13 cellular contexts compared by ENCODE assay signal in genomic region chr2:237874585-237875161, GRCh38. TPM values are rescaled to one million over a fixed set of nuclear protein-coding genes. Genes with fewer than 3 reads are reported as not detected.
A peak's percentile ranks its signal among the peaks of the same experiment; 100 is the strongest.
DNase-seq lines count a peak whose midpoint lies in the region; ATAC-seq and TF ChIP-seq lines count a peak whose summit lies in the region.
"Had no signal": no experiment of that assay in that cellular context is flagged by ENCODE, and none has a peak within 500 bp of the region (broad histone marks: within the 10 kb centered on the region; RNA-seq: fewer than 3 reads in every experiment).

No MANE protein-coding gene starts in this region.

- no peak overlapping the region for H2AFZ ChIP-seq in hepatocyte

- H3K27ac ChIP-seq in hepatocyte (no peak overlapping the region), stomach smooth muscle (ENCODE audit: low read length) (peak overlapping the region; percentile 78), upper lobe of left lung (no peak overlapping the region)

- no peak for TF ChIP-seq POLR2A in upper lobe of left lung (IDR thresholded peaks at IDR 0.05)

- H3K9me3 ChIP-seq in hepatocyte (ENCODE audit: low read depth) (no peaks in the 10 kb centered on the region), stomach smooth muscle (ENCODE audit: control insufficient read depth in 2 of 2, low read length in 2 of 2) (no peaks in the 10 kb centered on the region), upper lobe of left lung (no peaks in the 10 kb centered on the region)
- H3K9me3 ChIP-seq: heart left ventricle had no signal

- CTCF ChIA-PET in activated CD8-positive, alpha-beta T cell treated with anti-CD3 and anti-CD28 coated beads, Interleukin-2, amount 10 ng/mL, durations not matched to agents 7 days and 5 days (lab: Charles Lee), result interaction anchor here (1.2 kb wide), 1 partner anchor 48 kb away, joined by 4 read pairs; no protein-coding TSS in a partner anchor

- peaks cover 4% of the 10 kb centered on the region for H3K4me1 ChIP-seq in hepatocyte (ENCODE audit: insufficient read depth)
- H3K4me1 ChIP-seq in stomach smooth muscle (ENCODE audit: control insufficient read depth, insufficient read depth, low read length), result peaks cover 85% of the 10 kb centered on the region
- H3K4me1 ChIP-seq in upper lobe of left lung, result peaks cover 0 to 7% (median 0%) of the 10 kb centered on the region in 4 donors

- no peaks in the 10 kb centered on the region for H3K36me3 Mint-ChIP-seq in activated CD8-positive, alpha-beta T cell treated with anti-CD3 and anti-CD28 coated beads, Interleukin-2, amount 10 ng/mL, durations not matched to agents 7 days and 5 days (ENCODE audit: low read depth)

- peak; percentile 70 for DNase-seq in HCEC 1CT
- DNase-seq in amniotic epithelial cell (ENCODE audit: low read depth), result peak; percentile 77
- peak; percentile 6 for DNase-seq in hepatocyte (ENCODE audit: low spot score)
- no peak for DNase-seq in upper lobe of left lung
- DNase-seq in activated CD8-positive, alpha-beta T cell treated with anti-CD3 and anti-CD28 coated beads, Interleukin-2, amount 10 ng/mL, durations not matched to agents 7 days and 5 days, result no peak
- DNase-seq in SIG-M5 treated with dmso at 0.1 percent for 504 hours (lab: John Stamatoyannopoulos, UW; ENCODE audit: unreplicated experiment), result no peak
- DNase-seq: anterior cingulate cortex, NCI-H2029, nephron progenitor cell, SHP77 treated with DMSO at 0.1 percent for 48 hours had no signal

- no peak overlapping the region for H3K4me2 ChIP-seq in hepatocyte

- WGBS in hepatocyte (ENCODE audit: low lambda C conversion rate, missing lambda C conversion rate), result 75% methylated on average over 7 of the region's 7 CpGs
- WGBS in upper lobe of left lung, 2 donors, result 78 to 83% methylated on average over 7 of the region's 7 CpGs

- H3K36me3 ChIP-seq in hepatocyte (replicated peaks; ENCODE audit: insufficient read depth, low read depth) (no peaks in the 10 kb centered on the region), stomach smooth muscle (ENCODE audit: control insufficient read depth in 2 of 2, insufficient read depth in 2 of 2, low read length in 2 of 2) (peaks cover 0 to 3% of the 10 kb centered on the region in 2 donors), upper lobe of left lung (no peaks in the 10 kb centered on the region)
- H3K36me3 ChIP-seq: heart left ventricle had no signal

- H3K79me2 ChIP-seq in hepatocyte, result peaks cover 42% of the 10 kb centered on the region

- TF ChIP-seq CTCF in hepatocyte (IDR thresholded peaks at IDR 0.05; ENCODE audit: poor library complexity), result no peak
- no peak for TF ChIP-seq CTCF in upper lobe of left lung (IDR thresholded peaks at IDR 0.05)

- ATAC-seq in upper lobe of left lung (ENCODE audit: low FRiP score in 2 of 2), result no peak
- ATAC-seq in activated CD8-positive, alpha-beta T cell treated with anti-CD3 and anti-CD28 coated beads, Interleukin-2, amount 10 ng/mL, durations not matched to agents 7 days and 5 days, result no peak
- no peak for ATAC-seq in GM18867 (IDR thresholded peaks at IDR 0.05; ENCODE audit: unreplicated experiment)
- ATAC-seq: heart left ventricle had no signal

- H4K20me1 ChIP-seq in hepatocyte (ENCODE audit: insufficient read depth, poor library complexity, severe bottlenecking), result peaks cover 16% of the 10 kb centered on the region

- TF ChIP-seq EP300 in upper lobe of left lung (IDR thresholded peaks at IDR 0.05), result no peak

- POLR2A ChIA-PET in activated CD8-positive, alpha-beta T cell treated with anti-CD3 and anti-CD28 coated beads, Interleukin-2, amount 10 ng/mL, durations not matched to agents 7 days and 5 days (lab: Charles Lee), result no interaction called here

- H3K9ac ChIP-seq in stomach smooth muscle (ENCODE audit: low read length in 2 of 2), result peak overlapping the region in 1 of 2 donors; percentile 53

- peaks cover 5% of the 10 kb centered on the region for H3K27me3 Mint-ChIP-seq in activated CD8-positive, alpha-beta T cell treated with anti-CD3 and anti-CD28 coated beads, Interleukin-2, amount 10 ng/mL, durations not matched to agents 7 days and 5 days (ENCODE audit: low read depth)

- peaks cover 15% of the 10 kb centered on the region for H3K4me1 Mint-ChIP-seq in activated CD8-positive, alpha-beta T cell treated with anti-CD3 and anti-CD28 coated beads, Interleukin-2, amount 10 ng/mL, durations not matched to agents 7 days and 5 days (ENCODE audit: low read depth)

- H3K4me3 Mint-ChIP-seq in activated CD8-positive, alpha-beta T cell treated with anti-CD3 and anti-CD28 coated beads, Interleukin-2, amount 10 ng/mL, durations not matched to agents 7 days and 5 days, result no peak overlapping the region
- H3K4me3 Mint-ChIP-seq: nephron progenitor cell had no signal

- H3K9me3 Mint-ChIP-seq in activated CD8-positive, alpha-beta T cell treated with anti-CD3 and anti-CD28 coated beads, Interleukin-2, amount 10 ng/mL, durations not matched to agents 7 days and 5 days (ENCODE audit: insufficient read depth), result no peaks in the 10 kb centered on the region
- H3K9me3 Mint-ChIP-seq: nephron progenitor cell had no signal

- H3K27ac Mint-ChIP-seq in activated CD8-positive, alpha-beta T cell treated with anti-CD3 and anti-CD28 coated beads, Interleukin-2, amount 10 ng/mL, durations not matched to agents 7 days and 5 days, result no peak overlapping the region
- H3K27ac Mint-ChIP-seq: nephron progenitor cell had no signal

- no peaks in the 10 kb centered on the region for H3K9me2 ChIP-seq in hepatocyte (replicated peaks; ENCODE audit: insufficient read depth)

- H3K4me3 ChIP-seq in hepatocyte (no peak overlapping the region), stomach smooth muscle (ENCODE audit: low read length in 2 of 2) (peak overlapping the region; percentile 22 to 47), upper lobe of left lung (no peak overlapping the region)
- H3K4me3 ChIP-seq: heart left ventricle had no signal

- H3K27me3 ChIP-seq in hepatocyte (no peaks in the 10 kb centered on the region), stomach smooth muscle (ENCODE audit: control insufficient read depth in 1 of 2, insufficient read depth in 2 of 2, low read length in 2 of 2) (no peaks in the 10 kb centered on the region), upper lobe of left lung (no peaks in the 10 kb centered on the region)

RNA-seq across cellular contexts. Expression of gene RAMP1, which starts 15.2 kb away (rescaled TPM):
- total RNA-seq in hepatocyte (134 and 156 TPM in 2 replicates), upper lobe of left lung (10 to 100 TPM in 3 of 6 donors, 1 to 10 TPM in 3; 3.4 to 14.4 (median 9.9) TPM)
- 329 and 383 TPM in 2 replicates for polyA plus RNA-seq in hepatocyte
- total RNA-seq in activated CD8-positive, alpha-beta T cell treated with anti-CD3 and anti-CD28 coated beads, Interleukin-2, amount 10 ng/mL, durations not matched to agents 7 days and 5 days, result 1 to 10 TPM; 5.8 to 5.9 TPM

Comparison
In these comparisons a context has a peak if more than half of its experiments do, and no peak if none do; other contexts are left out.
1. DNase-seq: peak in HCEC 1CT (single experiment), amniotic epithelial cell (single experiment) and hepatocyte (single experiment); none in upper lobe of left lung (0 of 2), activated CD8-positive, alpha-beta T cell treated with anti-CD3 and anti-CD28 coated beads, Interleukin-2, amount 10 ng/mL, durations not matched to agents 7 days and 5 days (single experiment) and SIG-M5 treated with dmso at 0.1 percent for 504 hours (single experiment).
2. H3K4me3 ChIP-seq: peak in stomach smooth muscle (2 of 2); none in hepatocyte (single experiment) and upper lobe of left lung (0 of 4).